Comparison of ENCODE assay signal across 8 cellular contexts in genomic region chr19:1104452-1105216, GRCh38. TPM values are rescaled to one million over a fixed set of nuclear protein-coding genes. Genes with fewer than 3 reads are reported as not detected.
A peak's percentile ranks its signal among the peaks of the same experiment; 100 is the strongest.
DNase-seq lines count a peak whose midpoint lies in the region; ATAC-seq and TF ChIP-seq lines count a peak whose summit lies in the region.

No MANE protein-coding gene starts in this region.

- H3K27me3 Mint-ChIP-seq in activated CD4-positive, alpha-beta memory T cell treated with anti-CD3 and anti-CD28 coated beads, Interleukin-2, amount 10 ng/mL, durations not matched to agents 7 days and 5 days, result no peaks in the 10 kb centered on the region

- peaks cover 38% of the 10 kb centered on the region for H3K36me3 ChIP-seq in lower lobe of right lung

- H3K4me1 ChIP-seq in lower lobe of right lung, result peaks cover 59% of the 10 kb centered on the region

- intact Hi-C loops in lower lobe of right lung (cut with DNase I), result no loop called here

- H3K4me1 Mint-ChIP-seq in activated CD4-positive, alpha-beta memory T cell treated with anti-CD3 and anti-CD28 coated beads, Interleukin-2, amount 10 ng/mL, durations not matched to agents 7 days and 5 days, result peaks cover 38% of the 10 kb centered on the region

- peak; percentile 25 for ATAC-seq in HG02870 (IDR thresholded peaks at IDR 0.05; ENCODE audit: unreplicated experiment)
- peak; percentile 52 to 69 for ATAC-seq in lower lobe of right lung

- peak overlapping the region; percentile 92 for H3K27ac ChIP-seq in lower lobe of right lung

- H3K36me3 Mint-ChIP-seq in activated CD4-positive, alpha-beta memory T cell treated with anti-CD3 and anti-CD28 coated beads, Interleukin-2, amount 10 ng/mL, durations not matched to agents 7 days and 5 days (ENCODE audit: low read depth), result peaks cover 16% of the 10 kb centered on the region

- H3K9me3 ChIP-seq in lower lobe of right lung, result no peaks in the 10 kb centered on the region

- no peak for TF ChIP-seq CTCF in lower lobe of right lung (IDR thresholded peaks at IDR 0.05)

- CTCF ChIA-PET in activated CD4-positive, alpha-beta memory T cell treated with anti-CD3 and anti-CD28 coated beads, Interleukin-2, amount 10 ng/mL, durations not matched to agents 7 days and 5 days (lab: Charles Lee), result no interaction called here

- DNase-seq in NCI-H2029 (lab: John Stamatoyannopoulos, UW) (peak; percentile 55), NCI-H2029 treated with DMSO at 0.1 percent for 48 hours (lab: John Stamatoyannopoulos, UW) (no peak), NCI-H2196 treated with DMSO at 0.1 percent for 48 hours (lab: John Stamatoyannopoulos, UW; ENCODE audit: unreplicated experiment) (peak; percentile 47), lower lobe of right lung (peak; percentile 88)
- peak; percentile 74 for DNase-seq in activated CD4-positive, alpha-beta memory T cell treated with anti-CD3 and anti-CD28 coated beads, Interleukin-2, amount 10 ng/mL, durations not matched to agents 7 days and 5 days
- peak; percentile 72 for DNase-seq in effector CD4-positive, alpha-beta T cell
- peak in 2 of 3 experiments; percentile 47 to 72 for DNase-seq in stimulated activated CD4-positive, alpha-beta T cell treated with anti-CD3 and anti-CD28 coated beads, TNF-alpha, amount 100 ng/mL, for 24 hours (ENCODE audit: low read depth in 3 of 3)

- peak overlapping the region; percentile 31 for H3K27ac Mint-ChIP-seq in activated CD4-positive, alpha-beta memory T cell treated with anti-CD3 and anti-CD28 coated beads, Interleukin-2, amount 10 ng/mL, durations not matched to agents 7 days and 5 days

- peak overlapping the region; percentile 69 for H3K4me3 Mint-ChIP-seq in activated CD4-positive, alpha-beta memory T cell treated with anti-CD3 and anti-CD28 coated beads, Interleukin-2, amount 10 ng/mL, durations not matched to agents 7 days and 5 days

- H3K27me3 ChIP-seq in lower lobe of right lung (ENCODE audit: low read depth), result no peaks in the 10 kb centered on the region

- peak overlapping the region; percentile 71 for H3K4me3 ChIP-seq in lower lobe of right lung

- POLR2A ChIA-PET in activated CD4-positive, alpha-beta memory T cell treated with anti-CD3 and anti-CD28 coated beads, Interleukin-2, amount 10 ng/mL, durations not matched to agents 7 days and 5 days (lab: Charles Lee), result interaction anchor here (0.6 to 8.9 kb wide), 10 partner anchors 19 to 165 kb away, joined by 3 to 104 read pairs (median 6); partner anchors contain the start of genes ARHGAP45, CIRBP and SBNO2

- peaks cover 4% of the 10 kb centered on the region for H3K9me3 Mint-ChIP-seq in activated CD4-positive, alpha-beta memory T cell treated with anti-CD3 and anti-CD28 coated beads, Interleukin-2, amount 10 ng/mL, durations not matched to agents 7 days and 5 days

RNA-seq across cellular contexts. Expression of gene GPX4, which starts 0.8 kb away (rescaled TPM):
- 100 to 1,000 TPM; 141 to 148 TPM for total RNA-seq in activated CD4-positive, alpha-beta memory T cell treated with anti-CD3 and anti-CD28 coated beads, Interleukin-2, amount 10 ng/mL, durations not matched to agents 7 days and 5 days
- total RNA-seq in lower lobe of right lung, result 378 TPM

RNA-seq across cellular contexts. Expression of gene POLR2E, which starts 9.5 kb away (rescaled TPM):
- 100 to 1,000 TPM; 116 to 120 TPM for total RNA-seq in activated CD4-positive, alpha-beta memory T cell treated with anti-CD3 and anti-CD28 coated beads, Interleukin-2, amount 10 ng/mL, durations not matched to agents 7 days and 5 days
- 158 TPM for total RNA-seq in lower lobe of right lung

RNA-seq across cellular contexts. Expression of gene ARHGAP45, which starts 37.7 kb away (rescaled TPM):
- 100 to 1,000 TPM; 419 to 437 TPM for total RNA-seq in activated CD4-positive, alpha-beta memory T cell treated with anti-CD3 and anti-CD28 coated beads, Interleukin-2, amount 10 ng/mL, durations not matched to agents 7 days and 5 days
- 83.5 TPM for total RNA-seq in lower lobe of right lung
